In the genomic region with DNA sequence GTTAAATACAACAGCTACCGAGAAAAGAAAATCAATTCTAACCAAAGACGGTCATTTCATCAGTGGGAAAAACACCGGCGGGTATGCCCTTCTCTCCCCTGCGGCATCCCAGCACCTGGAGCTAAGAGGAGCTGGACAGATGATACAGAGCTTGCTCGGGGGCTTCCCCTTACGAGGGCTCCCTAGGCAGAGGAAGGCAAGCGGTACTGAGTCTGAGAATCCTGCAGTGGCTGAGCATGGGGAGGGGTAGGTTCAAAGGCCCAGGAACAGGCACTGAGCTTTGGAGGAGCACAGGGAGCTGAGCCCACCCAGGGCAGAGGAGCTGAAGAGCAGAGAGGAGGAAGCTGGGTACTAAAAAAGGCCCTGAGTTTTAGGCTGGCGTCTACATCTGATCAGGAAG, we compare ENCODE assay signal across 12 cellular contexts. TPM values are rescaled to one million over a fixed set of nuclear protein-coding genes. Genes with fewer than 3 reads are reported as not detected.
DNase-seq lines count a peak whose midpoint lies in the region; ATAC-seq and TF ChIP-seq lines count a peak whose summit lies in the region.
"Had no signal": no experiment of that assay in that cellular context is flagged by ENCODE, and none has a peak within 500 bp of the region (broad histone marks: within the 10 kb centered on the region; RNA-seq: fewer than 3 reads in every experiment).

No MANE protein-coding gene starts in this region.

- no peak for DNase-seq in T-helper 2 cell treated with Interferon-gamma antibody and Interleukin-4, amounts not matched to agents 5 μg/mL and 100 μg/mL, for 36 hours (ENCODE audit: low spot score)
- no peak for DNase-seq in T-helper 2 cell
- peak; percentile 17 to 18 for DNase-seq in Kasumi-1 (lab: John Stamatoyannopoulos, UW)
- DNase-seq in progenitor cell of endocrine pancreas (ENCODE audit: low spot score, unreplicated experiment) = no peak
- DNase-seq in foreskin melanocyte = no peak
- no peak for DNase-seq in amniotic stem cell (lab: John Stamatoyannopoulos, UW)
- DNase-seq: 8988T; KG1; RPMI8226; stimulated activated CD4-positive, alpha-beta T cell treated with anti-CD3 and anti-CD28 coated beads, Interleukin-4, amount 100 ng/mL, for 4 hours had no signal

- H3K9me3 Mint-ChIP-seq in T-helper 2 cell treated with Interferon-gamma antibody and Interleukin-4, amounts not matched to agents 5 μg/mL and 100 μg/mL, for 36 hours = no peaks in the 10 kb centered on the region
- H3K9me3 Mint-ChIP-seq in brain (peaks cover 10 to 23% (median 19%) of the 10 kb centered on the region in 5 experiments), progenitor cell of endocrine pancreas (ENCODE audit: low read depth) (peaks cover 3% of the 10 kb centered on the region)

- H3K27me3 Mint-ChIP-seq in T-helper 2 cell treated with Interferon-gamma antibody and Interleukin-4, amounts not matched to agents 5 μg/mL and 100 μg/mL, for 36 hours (ENCODE audit: low read depth) = no peaks in the 10 kb centered on the region
- H3K27me3 Mint-ChIP-seq in brain (no peaks in the 10 kb centered on the region), progenitor cell of endocrine pancreas (no peaks in the 10 kb centered on the region)

- peaks cover 47% of the 10 kb centered on the region for H3K36me3 Mint-ChIP-seq in T-helper 2 cell treated with Interferon-gamma antibody and Interleukin-4, amounts not matched to agents 5 μg/mL and 100 μg/mL, for 36 hours (ENCODE audit: low read depth)
- H3K36me3 Mint-ChIP-seq in brain (peaks cover 85% of the 10 kb centered on the region), progenitor cell of endocrine pancreas (ENCODE audit: insufficient read depth) (peaks cover 7% of the 10 kb centered on the region)

- peak overlapping the region; percentile 88 for H3K27ac Mint-ChIP-seq in T-helper 2 cell treated with Interferon-gamma antibody and Interleukin-4, amounts not matched to agents 5 μg/mL and 100 μg/mL, for 36 hours
- peak overlapping the region in 3 of 5 experiments; percentile 4 to 77 (median 46) for H3K27ac Mint-ChIP-seq in brain
- peak overlapping the region; percentile 17 for H3K27ac Mint-ChIP-seq in progenitor cell of endocrine pancreas

- H3K4me3 Mint-ChIP-seq in T-helper 2 cell treated with Interferon-gamma antibody and Interleukin-4, amounts not matched to agents 5 μg/mL and 100 μg/mL, for 36 hours = peak overlapping the region; percentile 89
- H3K4me3 Mint-ChIP-seq in brain (no peak overlapping the region), progenitor cell of endocrine pancreas (ENCODE audit: low read depth) (no peak overlapping the region)

- ATAC-seq in GM19035 (IDR thresholded peaks at IDR 0.05; ENCODE audit: unreplicated experiment) = no peak

- H3K4me1 Mint-ChIP-seq in T-helper 2 cell treated with Interferon-gamma antibody and Interleukin-4, amounts not matched to agents 5 μg/mL and 100 μg/mL, for 36 hours (ENCODE audit: low read depth) = peaks cover 73% of the 10 kb centered on the region
- H3K4me1 Mint-ChIP-seq in brain (peaks cover 73% of the 10 kb centered on the region), progenitor cell of endocrine pancreas (ENCODE audit: low read depth) (peaks cover 19% of the 10 kb centered on the region)

- no peak for TF ChIP-seq CTCF in brain (conservative IDR thresholded peaks at IDR 0.05)
- no peak for TF ChIP-seq CTCF in progenitor cell of endocrine pancreas (IDR thresholded peaks at IDR 0.05; ENCODE audit: unreplicated experiment)

RNA-seq across cellular contexts. Expression of gene STK24, which starts 12.7 kb away (rescaled TPM):
- polyA plus RNA-seq in brain (ENCODE audit: insufficient read depth, low read depth, low replicate concordance) = 119 TPM
- total RNA-seq in progenitor cell of endocrine pancreas = 105 and 113 TPM in 2 replicates

Comparison
In these comparisons a context has a peak if more than half of its experiments do, and no peak if none do; other contexts are left out.
1. DNase-seq: peak in Kasumi-1 (2 of 2); none in T-helper 2 cell treated with Interferon-gamma antibody and Interleukin-4, amounts not matched to agents 5 μg/mL and 100 μg/mL, for 36 hours (single experiment), T-helper 2 cell (0 of 5), progenitor cell of endocrine pancreas (single experiment), foreskin melanocyte (single experiment) and amniotic stem cell (single experiment).
2. H3K27ac Mint-ChIP-seq: peak in every context shown above with its lines; median percentile 88 in T-helper 2 cell treated with Interferon-gamma antibody and Interleukin-4, amounts not matched to agents 5 μg/mL and 100 μg/mL, for 36 hours; 46 in brain; 17 in progenitor cell of endocrine pancreas.